ENCODE assay signal across 1 cellular context in the genomic region with DNA sequence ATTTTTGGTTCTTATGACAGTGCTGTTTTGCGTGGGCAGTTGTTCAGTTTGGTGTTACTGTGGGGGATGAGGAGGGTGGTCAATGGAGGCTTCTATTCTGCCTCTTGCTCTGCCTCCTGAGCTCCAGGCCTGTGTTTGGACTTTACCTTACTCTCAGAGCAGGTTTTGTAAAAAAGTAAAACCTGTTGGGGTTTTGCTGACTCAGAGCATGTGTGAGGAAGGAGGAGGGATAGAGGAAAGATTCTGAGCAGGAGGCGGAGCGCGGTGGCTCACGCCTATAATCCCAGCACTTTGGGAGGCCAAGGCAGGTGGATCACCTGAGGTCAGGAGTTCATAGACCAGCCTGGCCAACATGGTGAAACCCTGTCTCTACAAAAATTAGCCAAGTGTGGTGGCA.
TF ChIP-seq lines count a peak whose summit lies in the region.

No MANE protein-coding gene starts in this region.

TF ChIP-seq in IMR-90, 13 proteins besides CTCF, POLR2A, EP300 and RAD21:
- no peak for TF ChIP-seq BHLHE40 (IDR thresholded peaks at IDR 0.05; ENCODE audit: low read depth, low read length)
- no peak for TF ChIP-seq CHD1 (IDR thresholded peaks at IDR 0.05; ENCODE audit: low read depth, low read length)
- TF ChIP-seq, protein P1, sequence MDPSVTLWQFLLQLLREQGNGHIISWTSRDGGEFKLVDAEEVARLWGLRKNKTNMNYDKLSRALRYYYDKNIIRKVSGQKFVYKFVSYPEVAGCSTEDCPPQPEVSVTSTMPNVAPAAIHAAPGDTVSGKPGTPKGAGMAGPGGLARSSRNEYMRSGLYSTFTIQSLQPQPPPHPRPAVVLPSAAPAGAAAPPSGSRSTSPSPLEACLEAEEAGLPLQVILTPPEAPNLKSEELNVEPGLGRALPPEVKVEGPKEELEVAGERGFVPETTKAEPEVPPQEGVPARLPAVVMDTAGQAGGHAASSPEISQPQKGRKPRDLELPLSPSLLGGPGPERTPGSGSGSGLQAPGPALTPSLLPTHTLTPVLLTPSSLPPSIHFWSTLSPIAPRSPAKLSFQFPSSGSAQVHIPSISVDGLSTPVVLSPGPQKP (IDR thresholded peaks at IDR 0.05; ENCODE audit: borderline replicate concordance, low read depth, low read length), result no peak
- no peak for TF ChIP-seq NFE2L2 (IDR thresholded peaks at IDR 0.05; ENCODE audit: low read depth, low read length)
- peak; percentile 97 for TF ChIP-seq MAFK (IDR thresholded peaks at IDR 0.05; ENCODE audit: low read depth, low read length)
- TF ChIP-seq RCOR1 (IDR thresholded peaks at IDR 0.05; ENCODE audit: insufficient replicate concordance, low read length), result no peak
- TF ChIP-seq CEBPB (IDR thresholded peaks at IDR 0.05; ENCODE audit: low read depth, low read length), result no peak
